27 cellular contexts compared by ENCODE assay signal in the genomic region with DNA sequence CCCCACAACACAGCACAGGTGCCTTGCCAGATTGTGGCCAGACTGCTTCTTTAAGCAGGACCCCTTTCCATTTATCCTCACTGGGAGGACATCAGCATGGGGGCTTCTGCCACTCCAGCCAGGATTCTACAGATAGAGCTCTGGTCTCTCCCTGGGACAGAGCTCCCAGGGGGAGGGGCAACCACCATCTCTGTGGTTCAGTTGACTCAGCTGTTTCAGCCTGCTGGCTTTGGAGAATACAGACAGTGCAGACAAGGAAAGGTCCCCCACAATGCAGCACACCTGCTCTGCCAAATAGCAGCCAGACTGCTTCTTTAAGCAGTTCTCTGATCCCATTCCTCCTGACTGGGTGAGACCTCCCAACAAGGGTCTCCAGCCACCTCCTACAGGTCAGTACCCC.
"Had no signal": no experiment of that assay in that cellular context is flagged by ENCODE, and none has a peak within 500 bp of the region (broad histone marks: within the 10 kb centered on the region; RNA-seq: fewer than 3 reads in every experiment).

No MANE protein-coding gene starts in this region.

- H3K27ac Mint-ChIP-seq: activated CD8-positive, alpha-beta T cell treated with anti-CD3 and anti-CD28 coated beads, Interleukin-2, amount 10 ng/mL, durations not matched to agents 7 days and 5 days; activated naive CD4-positive, alpha-beta T cell treated with anti-CD3 and anti-CD28 coated beads, Interleukin-2, amount 50 U/mL, for 24 hours; T-cell had no signal

- H3K27ac ChIP-seq: body of pancreas, Peyer's patch, RWPE1 had no signal

- H3K36me3 ChIP-seq: Peyer's patch had no signal

- H3K4me3 Mint-ChIP-seq: activated CD8-positive, alpha-beta T cell treated with anti-CD3 and anti-CD28 coated beads, Interleukin-2, amount 10 ng/mL, durations not matched to agents 7 days and 5 days; activated naive CD4-positive, alpha-beta T cell treated with anti-CD3 and anti-CD28 coated beads, Interleukin-2, amount 50 U/mL, for 24 hours; T-cell had no signal

- H3K36me3 Mint-ChIP-seq: activated naive CD4-positive, alpha-beta T cell treated with anti-CD3 and anti-CD28 coated beads, Interleukin-2, amount 50 U/mL, for 24 hours; T-cell had no signal

- H3K9me3 Mint-ChIP-seq: activated naive CD4-positive, alpha-beta T cell treated with anti-CD3 and anti-CD28 coated beads, Interleukin-2, amount 50 U/mL, for 24 hours had no signal

- H3K4me1 Mint-ChIP-seq: activated naive CD4-positive, alpha-beta T cell treated with anti-CD3 and anti-CD28 coated beads, Interleukin-2, amount 50 U/mL, for 24 hours; T-cell had no signal

- ATAC-seq: activated CD8-positive, alpha-beta T cell treated with anti-CD3 and anti-CD28 coated beads, Interleukin-2, amount 10 ng/mL, durations not matched to agents 7 days and 5 days; body of pancreas; T-cell had no signal

- DNase-seq: activated CD4-positive, CD25-positive, alpha-beta regulatory T cell; activated CD8-positive, alpha-beta memory T cell treated with anti-CD3 and anti-CD28 coated beads, Interleukin-2, amount 50 U/mL, for 48 hours; activated CD8-positive, alpha-beta T cell treated with anti-CD3 and anti-CD28 coated beads, Interleukin-2, amount 10 ng/mL, durations not matched to agents 7 days and 5 days; activated naive CD4-positive, alpha-beta T cell; activated T-cell treated with anti-CD3 and anti-CD28 coated beads, Interleukin-2, amount 50 U/mL, for 1 hour; aorta; body of pancreas; central memory CD4-positive, alpha-beta T cell; Kasumi-1; KBM-7; NCI-H1092; NCI-H1417; NCI-H1694; NCI-H2029; NCI-H2107; NCI-H2171 treated with DMSO at 0.1 percent for 48 hours; NCI-H226; NCI-H526 treated with DMSO at 0.1 percent for 48 hours; NCI-H82; OCI-M1; Peyer's patch; Right ventricle myocardium superior; T-cell; T-helper 2 cell; T1000 had no signal

- H3K27me3 ChIP-seq: body of pancreas, Peyer's patch had no signal

- H3K4me3 ChIP-seq: body of pancreas, Peyer's patch had no signal

- H3K4me1 ChIP-seq: body of pancreas, Peyer's patch had no signal

- H3K9me3 ChIP-seq: body of pancreas, Peyer's patch had no signal
